1 cellular context compared by ENCODE assay signal in the genomic region with DNA sequence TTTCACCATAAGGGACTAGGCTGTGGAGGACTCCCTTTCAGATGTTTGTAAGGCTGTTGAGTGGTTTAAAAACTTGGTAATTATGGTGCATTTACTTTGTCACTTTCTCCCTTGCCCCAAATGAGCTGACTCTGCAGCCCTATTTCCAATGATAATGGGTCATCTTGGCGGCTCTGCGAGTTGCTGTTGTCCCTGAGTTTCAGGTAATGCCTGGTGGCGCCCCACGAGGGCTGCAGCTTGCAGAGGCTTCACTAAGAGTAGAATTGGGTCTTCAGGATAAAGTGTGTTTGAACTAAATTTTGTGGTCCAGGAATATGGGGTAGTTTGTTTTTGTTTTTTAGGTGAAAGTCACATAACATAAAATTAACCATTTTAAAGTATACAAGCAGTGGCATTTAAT.
TF ChIP-seq lines count a peak whose summit lies in the region.

No MANE protein-coding gene starts in this region.

TF ChIP-seq in H1, 55 proteins besides CTCF, POLR2A, EP300 and RAD21:
- TF ChIP-seq GABPA (IDR thresholded peaks at IDR 0.05; ENCODE audit: borderline replicate concordance, insufficient read depth, low read length), result no peak
- no peak for TF ChIP-seq EZH2 (IDR thresholded peaks at IDR 0.05; ENCODE audit: low read depth, low read length, severe bottlenecking)
